ENCODE assay signal across 1 cellular context in genomic region chr4:15149842-15150592, GRCh38.
TF ChIP-seq lines count a peak whose summit lies in the region.

No MANE protein-coding gene starts in this region.

TF ChIP-seq in HepG2, 621 proteins besides CTCF, POLR2A, EP300 and RAD21 (continued from another document and continues in another):
- TF ChIP-seq, protein P1, sequence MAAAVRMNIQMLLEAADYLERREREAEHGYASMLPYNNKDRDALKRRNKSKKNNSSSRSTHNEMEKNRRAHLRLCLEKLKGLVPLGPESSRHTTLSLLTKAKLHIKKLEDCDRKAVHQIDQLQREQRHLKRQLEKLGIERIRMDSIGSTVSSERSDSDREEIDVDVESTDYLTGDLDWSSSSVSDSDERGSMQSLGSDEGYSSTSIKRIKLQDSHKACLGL (CRISPR knock-in tag; IDR thresholded peaks at IDR 0.05), result no peak
- TF ChIP-seq ZNF841 (CRISPR knock-in tag; IDR thresholded peaks at IDR 0.05; ENCODE audit: borderline replicate concordance), result no peak
- TF ChIP-seq DMAP1 (CRISPR knock-in tag; IDR thresholded peaks at IDR 0.05), result 0 out of 2 replicates have a peak, but pooled peaks have one; percentile 26
- TF ChIP-seq RARA (CRISPR knock-in tag; IDR thresholded peaks at IDR 0.05), result peak; percentile 65
- no peak for TF ChIP-seq MATR3 (CRISPR knock-in tag; IDR thresholded peaks at IDR 0.05)
- TF ChIP-seq ZNF292 (CRISPR knock-in tag; IDR thresholded peaks at IDR 0.05; ENCODE audit: borderline replicate concordance, low read depth), result peak; percentile 81; the same call in 1 of the 2 replicates
- TF ChIP-seq KAT7 (CRISPR knock-in tag; IDR thresholded peaks at IDR 0.05; ENCODE audit: borderline replicate concordance), result no peak
- no peak for TF ChIP-seq PHF5A (CRISPR knock-in tag; IDR thresholded peaks at IDR 0.05; ENCODE audit: low read depth, unreplicated experiment)
- TF ChIP-seq ZBTB34 (CRISPR knock-in tag; IDR thresholded peaks at IDR 0.05), result no peak
- no peak for TF ChIP-seq AKAP8 (CRISPR knock-in tag; IDR thresholded peaks at IDR 0.05)
- no peak for TF ChIP-seq ZNF510 (CRISPR knock-in tag; IDR thresholded peaks at IDR 0.05; ENCODE audit: low read depth)
- TF ChIP-seq, protein P2, sequence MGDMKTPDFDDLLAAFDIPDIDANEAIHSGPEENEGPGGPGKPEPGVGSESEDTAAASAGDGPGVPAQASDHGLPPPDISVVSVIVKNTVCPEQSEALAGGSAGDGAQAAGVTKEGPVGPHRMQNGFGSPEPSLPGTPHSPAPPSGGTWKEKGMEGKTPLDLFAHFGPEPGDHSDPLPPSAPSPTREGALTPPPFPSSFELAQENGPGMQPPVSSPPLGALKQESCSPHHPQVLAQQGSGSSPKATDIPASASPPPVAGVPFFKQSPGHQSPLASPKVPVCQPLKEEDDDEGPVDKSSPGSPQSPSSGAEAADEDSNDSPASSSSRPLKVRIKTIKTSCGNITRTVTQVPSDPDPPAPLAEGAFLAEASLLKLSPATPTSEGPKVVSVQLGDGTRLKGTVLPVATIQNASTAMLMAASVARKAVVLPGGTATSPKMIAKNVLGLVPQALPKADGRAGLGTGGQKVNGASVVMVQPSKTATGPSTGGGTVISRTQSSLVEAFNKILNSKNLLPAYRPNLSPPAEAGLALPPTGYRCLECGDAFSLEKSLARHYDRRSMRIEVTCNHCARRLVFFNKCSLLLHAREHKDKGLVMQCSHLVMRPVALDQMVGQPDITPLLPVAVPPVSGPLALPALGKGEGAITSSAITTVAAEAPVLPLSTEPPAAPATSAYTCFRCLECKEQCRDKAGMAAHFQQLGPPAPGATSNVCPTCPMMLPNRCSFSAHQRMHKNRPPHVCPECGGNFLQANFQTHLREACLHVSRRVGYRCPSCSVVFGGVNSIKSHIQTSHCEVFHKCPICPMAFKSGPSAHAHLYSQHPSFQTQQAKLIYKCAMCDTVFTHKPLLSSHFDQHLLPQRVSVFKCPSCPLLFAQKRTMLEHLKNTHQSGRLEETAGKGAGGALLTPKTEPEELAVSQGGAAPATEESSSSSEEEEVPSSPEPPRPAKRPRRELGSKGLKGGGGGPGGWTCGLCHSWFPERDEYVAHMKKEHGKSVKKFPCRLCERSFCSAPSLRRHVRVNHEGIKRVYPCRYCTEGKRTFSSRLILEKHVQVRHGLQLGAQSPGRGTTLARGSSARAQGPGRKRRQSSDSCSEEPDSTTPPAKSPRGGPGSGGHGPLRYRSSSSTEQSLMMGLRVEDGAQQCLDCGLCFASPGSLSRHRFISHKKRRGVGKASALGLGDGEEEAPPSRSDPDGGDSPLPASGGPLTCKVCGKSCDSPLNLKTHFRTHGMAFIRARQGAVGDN (CRISPR knock-in tag; IDR thresholded peaks at IDR 0.05), result peak; percentile 62
- TF ChIP-seq SNRNP70 (IDR thresholded peaks at IDR 0.05; ENCODE audit: low read depth, low read length), result no peak
- peak; percentile 81 for TF ChIP-seq HDAC1 (CRISPR knock-in tag; IDR thresholded peaks at IDR 0.05)
- TF ChIP-seq ADNP (CRISPR knock-in tag; IDR thresholded peaks at IDR 0.05), result no peak
- no peak for TF ChIP-seq ZBTB46 (CRISPR knock-in tag; IDR thresholded peaks at IDR 0.05; ENCODE audit: borderline replicate concordance)
- no peak for TF ChIP-seq FOXM1 (CRISPR knock-in tag; IDR thresholded peaks at IDR 0.05)
- TF ChIP-seq ZSCAN25 (CRISPR knock-in tag; IDR thresholded peaks at IDR 0.05), result no peak
- TF ChIP-seq U2AF2 (IDR thresholded peaks at IDR 0.05; ENCODE audit: low read depth, low read length), result no peak
- TF ChIP-seq ZNF333 (CRISPR knock-in tag; IDR thresholded peaks at IDR 0.05; ENCODE audit: borderline replicate concordance), result no peak
- no peak for TF ChIP-seq ZNF34 (CRISPR knock-in tag; IDR thresholded peaks at IDR 0.05; ENCODE audit: borderline replicate concordance)
- TF ChIP-seq ZNF556 (CRISPR knock-in tag; IDR thresholded peaks at IDR 0.05; ENCODE audit: borderline replicate concordance), result no peak
- 0 out of 2 replicates have a peak, but pooled peaks have one; percentile 40 for TF ChIP-seq ZNF430 (CRISPR knock-in tag; IDR thresholded peaks at IDR 0.05)
- no peak for TF ChIP-seq ZNF496 (CRISPR knock-in tag; IDR thresholded peaks at IDR 0.05; ENCODE audit: insufficient replicate concordance)
- TF ChIP-seq MNT (IDR thresholded peaks at IDR 0.05), result no peak
- TF ChIP-seq KDM2A (CRISPR knock-in tag; IDR thresholded peaks at IDR 0.05; ENCODE audit: borderline replicate concordance, low read depth), result 0 out of 2 replicates have a peak, but pooled peaks have one; percentile 17
- TF ChIP-seq KIAA2018 (CRISPR knock-in tag; IDR thresholded peaks at IDR 0.05; ENCODE audit: borderline replicate concordance), result no peak
- peak; percentile 100 for TF ChIP-seq NFE2L2 (IDR thresholded peaks at IDR 0.05; ENCODE audit: low read length)
- no peak; the same call in 1 of the 2 replicates for TF ChIP-seq ZNF761 (CRISPR knock-in tag; conservative IDR thresholded peaks at IDR 0.05)
- TF ChIP-seq SIN3B (IDR thresholded peaks at IDR 0.05; ENCODE audit: low read length), result no peak
- no peak for TF ChIP-seq KLF11 (CRISPR knock-in tag; IDR thresholded peaks at IDR 0.05)
- no peak for TF ChIP-seq CREBL2 (CRISPR knock-in tag; IDR thresholded peaks at IDR 0.05; ENCODE audit: borderline replicate concordance)
- no peak for TF ChIP-seq ZNF160 (CRISPR knock-in tag; IDR thresholded peaks at IDR 0.05)
- TF ChIP-seq KDM4B (CRISPR knock-in tag; IDR thresholded peaks at IDR 0.05), result no peak
- TF ChIP-seq, protein P3, sequence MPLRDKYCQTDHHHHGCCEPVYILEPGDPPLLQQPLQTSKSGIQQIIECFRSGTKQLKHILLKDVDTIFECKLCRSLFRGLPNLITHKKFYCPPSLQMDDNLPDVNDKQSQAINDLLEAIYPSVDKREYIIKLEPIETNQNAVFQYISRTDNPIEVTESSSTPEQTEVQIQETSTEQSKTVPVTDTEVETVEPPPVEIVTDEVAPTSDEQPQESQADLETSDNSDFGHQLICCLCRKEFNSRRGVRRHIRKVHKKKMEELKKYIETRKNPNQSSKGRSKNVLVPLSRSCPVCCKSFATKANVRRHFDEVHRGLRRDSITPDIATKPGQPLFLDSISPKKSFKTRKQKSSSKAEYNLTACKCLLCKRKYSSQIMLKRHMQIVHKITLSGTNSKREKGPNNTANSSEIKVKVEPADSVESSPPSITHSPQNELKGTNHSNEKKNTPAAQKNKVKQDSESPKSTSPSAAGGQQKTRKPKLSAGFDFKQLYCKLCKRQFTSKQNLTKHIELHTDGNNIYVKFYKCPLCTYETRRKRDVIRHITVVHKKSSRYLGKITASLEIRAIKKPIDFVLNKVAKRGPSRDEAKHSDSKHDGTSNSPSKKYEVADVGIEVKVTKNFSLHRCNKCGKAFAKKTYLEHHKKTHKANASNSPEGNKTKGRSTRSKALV (CRISPR knock-in tag; IDR thresholded peaks at IDR 0.05), result no peak
- TF ChIP-seq ZSCAN20 (CRISPR knock-in tag; IDR thresholded peaks at IDR 0.05; ENCODE audit: borderline replicate concordance), result no peak
- no peak for TF ChIP-seq ZNF253 (CRISPR knock-in tag; IDR thresholded peaks at IDR 0.05; ENCODE audit: borderline replicate concordance)
- TF ChIP-seq CAMTA2 (CRISPR knock-in tag; IDR thresholded peaks at IDR 0.05; ENCODE audit: borderline replicate concordance), result no peak
- peak; percentile 37; the same call in 1 of the 2 replicates for TF ChIP-seq ELF1 (CRISPR knock-in tag; IDR thresholded peaks at IDR 0.05)
- peak; percentile 50 for TF ChIP-seq CBX1 (IDR thresholded peaks at IDR 0.05; ENCODE audit: low read depth)
- TF ChIP-seq, protein P4, sequence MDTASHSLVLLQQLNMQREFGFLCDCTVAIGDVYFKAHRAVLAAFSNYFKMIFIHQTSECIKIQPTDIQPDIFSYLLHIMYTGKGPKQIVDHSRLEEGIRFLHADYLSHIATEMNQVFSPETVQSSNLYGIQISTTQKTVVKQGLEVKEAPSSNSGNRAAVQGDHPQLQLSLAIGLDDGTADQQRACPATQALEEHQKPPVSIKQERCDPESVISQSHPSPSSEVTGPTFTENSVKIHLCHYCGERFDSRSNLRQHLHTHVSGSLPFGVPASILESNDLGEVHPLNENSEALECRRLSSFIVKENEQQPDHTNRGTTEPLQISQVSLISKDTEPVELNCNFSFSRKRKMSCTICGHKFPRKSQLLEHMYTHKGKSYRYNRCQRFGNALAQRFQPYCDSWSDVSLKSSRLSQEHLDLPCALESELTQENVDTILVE (CRISPR knock-in tag; IDR thresholded peaks at IDR 0.05), result no peak
- no peak for TF ChIP-seq SRSF4 (IDR thresholded peaks at IDR 0.05; ENCODE audit: low read depth, low read length, poor library complexity, severe bottlenecking)
